Comparison of ENCODE assay signal across 1 cellular context in genomic region chr2:154462634-154463033, GRCh38.
A peak's percentile ranks its signal among the peaks of the same experiment; 100 is the strongest.
TF ChIP-seq lines count a peak whose summit lies in the region.

No MANE protein-coding gene starts in this region.

TF ChIP-seq in HepG2, 621 proteins besides CTCF, POLR2A, EP300 and RAD21 (continued from another document and continues in another):
- TF ChIP-seq ZNF503 (CRISPR knock-in tag; IDR thresholded peaks at IDR 0.05): 0 out of 2 replicates have a peak, but pooled peaks have one; percentile 30
- no peak for TF ChIP-seq ZNF501 (CRISPR knock-in tag; IDR thresholded peaks at IDR 0.05)
- no peak for TF ChIP-seq SSRP1 (CRISPR knock-in tag; IDR thresholded peaks at IDR 0.05)
- peak; percentile 40; the same call in 1 of the 2 replicates for TF ChIP-seq LCORL (IDR thresholded peaks at IDR 0.05)
- 0 out of 2 replicates have a peak, but pooled peaks have one; percentile 35 for TF ChIP-seq LCORL (CRISPR knock-in tag; IDR thresholded peaks at IDR 0.05)
- TF ChIP-seq SNAI1 (CRISPR knock-in tag; IDR thresholded peaks at IDR 0.05; ENCODE audit: borderline replicate concordance): no peak
- TF ChIP-seq ZSCAN5A (CRISPR knock-in tag; IDR thresholded peaks at IDR 0.05; ENCODE audit: borderline replicate concordance): no peak; the same call in 1 of the 2 replicates
- no peak for TF ChIP-seq KAT2B (IDR thresholded peaks at IDR 0.05; ENCODE audit: borderline replicate concordance, low read depth, low read length)
- no peak for TF ChIP-seq ZNF281 (CRISPR knock-in tag; IDR thresholded peaks at IDR 0.05; ENCODE audit: borderline replicate concordance)
- TF ChIP-seq ZNF674 (CRISPR knock-in tag; IDR thresholded peaks at IDR 0.05; ENCODE audit: low read depth): no peak
- TF ChIP-seq ZBED4 (CRISPR knock-in tag; IDR thresholded peaks at IDR 0.05; ENCODE audit: borderline replicate concordance): no peak
- TF ChIP-seq ZBTB42 (CRISPR knock-in tag; IDR thresholded peaks at IDR 0.05): no peak
- TF ChIP-seq ATM (IDR thresholded peaks at IDR 0.05; ENCODE audit: borderline replicate concordance): no peak
- TF ChIP-seq ZNF644 (CRISPR knock-in tag; IDR thresholded peaks at IDR 0.05; ENCODE audit: low read depth): peak; percentile 75
- no peak for TF ChIP-seq ZNF138 (CRISPR knock-in tag; IDR thresholded peaks at IDR 0.05; ENCODE audit: low read depth)
- no peak for TF ChIP-seq TEF (CRISPR knock-in tag; IDR thresholded peaks at IDR 0.05)
- TF ChIP-seq ZNF318 (CRISPR knock-in tag; IDR thresholded peaks at IDR 0.05): no peak
- no peak for TF ChIP-seq ZNF431 (CRISPR knock-in tag; IDR thresholded peaks at IDR 0.05; ENCODE audit: borderline replicate concordance, low read depth)
- TF ChIP-seq CEBPB (IDR thresholded peaks at IDR 0.05; ENCODE audit: borderline replicate concordance, low read depth, low read length): peak; percentile 78; the same call in 1 of the 2 replicates
- no peak for TF ChIP-seq CBX5 (CRISPR knock-in tag; IDR thresholded peaks at IDR 0.05; ENCODE audit: borderline replicate concordance)
- TF ChIP-seq ZNF350 (CRISPR knock-in tag; IDR thresholded peaks at IDR 0.05; ENCODE audit: borderline replicate concordance, low read depth): no peak
- TF ChIP-seq SMARCE1 (IDR thresholded peaks at IDR 0.05; ENCODE audit: borderline replicate concordance): no peak
- no peak for TF ChIP-seq CENPX (CRISPR knock-in tag; IDR thresholded peaks at IDR 0.05)
- no peak for TF ChIP-seq JUND (CRISPR knock-in tag; IDR thresholded peaks at IDR 0.05)
- TF ChIP-seq PAX8 (CRISPR knock-in tag; IDR thresholded peaks at IDR 0.05; ENCODE audit: borderline replicate concordance): no peak
- 0 out of 2 replicates have a peak, but pooled peaks have one; percentile 32 for TF ChIP-seq DPF2 (CRISPR knock-in tag; IDR thresholded peaks at IDR 0.05; ENCODE audit: borderline replicate concordance, low read depth)
- no peak for TF ChIP-seq TCF12 (IDR thresholded peaks at IDR 0.05)
- no peak; the same call in 1 of the 2 replicates for TF ChIP-seq TCF12 (CRISPR knock-in tag; IDR thresholded peaks at IDR 0.05)
- no peak for TF ChIP-seq ESRRA (CRISPR knock-in tag; IDR thresholded peaks at IDR 0.05; ENCODE audit: low read depth)
- no peak for TF ChIP-seq SNAPC5 (CRISPR knock-in tag; IDR thresholded peaks at IDR 0.05; ENCODE audit: borderline replicate concordance)
- peak; percentile 93 for TF ChIP-seq RARA (CRISPR knock-in tag; IDR thresholded peaks at IDR 0.05)
- TF ChIP-seq ZNF275 (CRISPR knock-in tag; IDR thresholded peaks at IDR 0.05; ENCODE audit: borderline replicate concordance): no peak
- peak; percentile 25; the same call in 1 of the 2 replicates for TF ChIP-seq ONECUT2 (CRISPR knock-in tag; IDR thresholded peaks at IDR 0.05)
- 0 out of 2 replicates have a peak, but pooled peaks have one; percentile 51 for TF ChIP-seq ZFP1 (CRISPR knock-in tag; IDR thresholded peaks at IDR 0.05)
- TF ChIP-seq ZNF30 (CRISPR knock-in tag; IDR thresholded peaks at IDR 0.05): no peak
- TF ChIP-seq ZBTB20 (CRISPR knock-in tag; IDR thresholded peaks at IDR 0.05; ENCODE audit: borderline replicate concordance, low read depth): 0 out of 2 replicates have a peak, but pooled peaks have one; percentile 28
- no peak for TF ChIP-seq ZNF512 (CRISPR knock-in tag; IDR thresholded peaks at IDR 0.05)
- no peak for TF ChIP-seq MATR3 (CRISPR knock-in tag; IDR thresholded peaks at IDR 0.05)
